In the genomic region with DNA sequence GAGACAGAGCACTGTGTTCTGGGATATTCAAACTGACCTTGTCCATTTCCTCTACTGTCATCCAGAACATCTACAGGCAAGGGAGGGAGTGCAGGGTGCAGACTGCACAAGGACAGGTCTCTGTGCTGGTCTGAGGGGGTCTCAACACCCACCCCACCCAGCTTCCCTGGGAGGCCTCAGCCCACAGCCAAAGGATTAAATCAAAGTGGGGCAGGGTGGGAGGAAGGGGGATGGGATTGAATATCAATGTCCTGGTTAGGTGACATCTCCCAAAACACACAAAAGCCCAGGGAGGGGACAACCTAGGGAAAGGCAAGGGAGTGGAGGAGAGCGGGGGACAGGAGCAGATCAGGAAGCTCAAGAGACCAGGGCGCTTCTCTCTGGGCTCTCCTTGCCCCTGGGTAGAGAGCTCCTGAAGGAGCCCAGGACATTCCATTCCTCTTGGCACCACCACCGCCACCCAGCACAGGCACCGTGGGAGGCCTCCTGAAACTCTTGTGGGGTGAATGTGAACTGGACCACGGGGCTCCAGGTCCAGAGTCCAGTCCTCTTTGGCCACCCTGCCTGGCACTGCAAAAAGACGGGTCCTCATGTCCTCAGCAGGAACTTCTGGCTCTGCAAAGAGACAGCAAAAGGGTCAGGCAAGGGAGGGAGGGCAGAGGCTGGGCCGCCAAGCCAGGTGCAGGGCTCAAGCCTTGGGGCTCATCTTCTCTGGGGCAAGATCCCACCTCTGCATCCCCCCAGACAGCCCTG, we compare ENCODE assay signal across 19 cellular contexts.
A peak's percentile ranks its signal among the peaks of the same experiment; 100 is the strongest.
DNase-seq lines count a peak whose midpoint lies in the region; ATAC-seq and TF ChIP-seq lines count a peak whose summit lies in the region.
"Had no signal": no experiment of that assay in that cellular context is flagged by ENCODE, and none has a peak within 500 bp of the region (broad histone marks: within the 10 kb centered on the region; RNA-seq: fewer than 3 reads in every experiment).

No MANE protein-coding gene starts in this region.

- ATAC-seq in activated CD8-positive, alpha-beta memory T cell treated with anti-CD3 and anti-CD28 coated beads, Interleukin-2, amount 10 ng/mL, durations not matched to agents 7 days and 5 days = no peak
- no peak for ATAC-seq in psoas muscle
- no peak for ATAC-seq in GM19035 (IDR thresholded peaks at IDR 0.05; ENCODE audit: unreplicated experiment)
- no peak for ATAC-seq in GM18520 (IDR thresholded peaks at IDR 0.05; ENCODE audit: unreplicated experiment)
- ATAC-seq: GM23338, Right ventricle myocardium inferior had no signal

- CTCF ChIA-PET in activated CD8-positive, alpha-beta memory T cell treated with anti-CD3 and anti-CD28 coated beads, Interleukin-2, amount 10 ng/mL, durations not matched to agents 7 days and 5 days (lab: Charles Lee) = interaction anchor here (1.9 to 4.9 kb wide), 2 partner anchors 77 kb away, joined by 9 to 129 read pairs; a partner anchor contains a TSS

- intact Hi-C loops in esophagus squamous epithelium (cut with DNase I) (loop anchor here (10.0 kb wide), 1 partner anchor 202 kb away; a partner anchor contains a TSS), psoas muscle (cut with DNase I) (loop anchor here in 1 of 2 donors (10.0 kb wide), 1 partner anchor 362 kb away; a partner anchor contains a TSS), tibial artery (cut with DNase I; ENCODE audit: low total_unique reads) (no loop called here)

- H3K27me3 ChIP-seq in esophagus squamous epithelium (peaks cover 0 to 40% (median 0%) of the 10 kb centered on the region in 4 donors), psoas muscle (ENCODE audit: insufficient read depth in 3 of 3, low read length in 2 of 3) (no peaks in the 10 kb centered on the region), tibial artery (no peaks in the 10 kb centered on the region)

- H3K27ac Mint-ChIP-seq in activated CD8-positive, alpha-beta memory T cell treated with anti-CD3 and anti-CD28 coated beads, Interleukin-2, amount 10 ng/mL, durations not matched to agents 7 days and 5 days = no peak overlapping the region
- H3K27ac Mint-ChIP-seq: B cell, GM23338, IgD-negative memory B cell had no signal

- no peaks in the 10 kb centered on the region for H3K9me3 Mint-ChIP-seq in activated CD8-positive, alpha-beta memory T cell treated with anti-CD3 and anti-CD28 coated beads, Interleukin-2, amount 10 ng/mL, durations not matched to agents 7 days and 5 days (ENCODE audit: low read depth)

- no peak overlapping the region for H3K4me3 ChIP-seq in esophagus squamous epithelium
- H3K4me3 ChIP-seq in psoas muscle = no peak overlapping the region
- no peak overlapping the region for H3K4me3 ChIP-seq in tibial artery
- H3K4me3 ChIP-seq: GM23338 had no signal

- no peak for TF ChIP-seq CTCF in esophagus squamous epithelium (IDR thresholded peaks at IDR 0.05)
- no peak for TF ChIP-seq CTCF in psoas muscle (IDR thresholded peaks at IDR 0.05)
- TF ChIP-seq CTCF in tibial artery (IDR thresholded peaks at IDR 0.05) = no peak

- peaks cover 34% of the 10 kb centered on the region for H3K27me3 Mint-ChIP-seq in activated CD8-positive, alpha-beta memory T cell treated with anti-CD3 and anti-CD28 coated beads, Interleukin-2, amount 10 ng/mL, durations not matched to agents 7 days and 5 days

- no peak for TF ChIP-seq POLR2A in esophagus squamous epithelium (IDR thresholded peaks at IDR 0.05)

- H3K9me3 ChIP-seq in esophagus squamous epithelium = peaks cover 0 to 2% (median 0%) of the 10 kb centered on the region in 3 donors
- no peaks in the 10 kb centered on the region for H3K9me3 ChIP-seq in psoas muscle
- H3K9me3 ChIP-seq in tibial artery = no peaks in the 10 kb centered on the region

- 87% methylated on average over 5 of the region's 7 CpGs; no CpG with 5 or more reads in 1 of the 2 donors for WGBS in esophagus squamous epithelium, 2 donors
- WGBS in psoas muscle, 3 donors = 55 to 72% (median 69%) methylated on average over 7 of the region's 7 CpGs

- H3K4me1 Mint-ChIP-seq in activated CD8-positive, alpha-beta memory T cell treated with anti-CD3 and anti-CD28 coated beads, Interleukin-2, amount 10 ng/mL, durations not matched to agents 7 days and 5 days = peaks cover 9% of the 10 kb centered on the region
- H3K4me1 Mint-ChIP-seq: GM23338, IgD-negative memory B cell had no signal

- peak overlapping the region in 3 of 4 donors; percentile 25 to 58 (median 25) for H3K27ac ChIP-seq in esophagus squamous epithelium
- H3K27ac ChIP-seq in psoas muscle = peak overlapping the region; percentile 41
- peak overlapping the region; percentile 0 to 59 for H3K27ac ChIP-seq in tibial artery

- H3K4me3 Mint-ChIP-seq in activated CD8-positive, alpha-beta memory T cell treated with anti-CD3 and anti-CD28 coated beads, Interleukin-2, amount 10 ng/mL, durations not matched to agents 7 days and 5 days = no peak overlapping the region
- H3K4me3 Mint-ChIP-seq: B cell, GM23338, IgD-negative memory B cell had no signal

- peaks cover 2 to 30% (median 11%) of the 10 kb centered on the region in 3 donors for H3K4me1 ChIP-seq in esophagus squamous epithelium
- H3K4me1 ChIP-seq in psoas muscle = peaks cover 5% of the 10 kb centered on the region
- peaks cover 0 to 56% (median 24%) of the 10 kb centered on the region in 4 donors for H3K4me1 ChIP-seq in tibial artery

- no peaks in the 10 kb centered on the region for H3K36me3 Mint-ChIP-seq in activated CD8-positive, alpha-beta memory T cell treated with anti-CD3 and anti-CD28 coated beads, Interleukin-2, amount 10 ng/mL, durations not matched to agents 7 days and 5 days
- H3K36me3 Mint-ChIP-seq: IgD-negative memory B cell had no signal

- DNase-seq in activated CD8-positive, alpha-beta memory T cell treated with anti-CD3 and anti-CD28 coated beads, Interleukin-2, amount 50 U/mL, for 48 hours = peak; percentile 41
- no peak for DNase-seq in activated CD8-positive, alpha-beta memory T cell treated with anti-CD3 and anti-CD28 coated beads, Interleukin-2, amount 10 ng/mL, durations not matched to agents 7 days and 5 days
- DNase-seq in esophagus squamous epithelium (lab: John Stamatoyannopoulos, UW) = no peak
- DNase-seq in psoas muscle = no peak
- no peak for DNase-seq in tibial artery
- DNase-seq in stimulated activated CD4-positive, alpha-beta T cell treated with anti-CD3 and anti-CD28 coated beads, Interleukin-4, amount 100 ng/mL, for 4 hours = no peak
- DNase-seq: 8988T, DND-41, HCEC 1CT, Karpas-422, NCI-H187 treated with DMSO at 0.1 percent for 48 hours, NCI-H226, NCI-H524 treated with DMSO at 0.1 percent for 48 hours had no signal

- H3K36me3 ChIP-seq in esophagus squamous epithelium (no peaks in the 10 kb centered on the region), psoas muscle (ENCODE audit: insufficient read depth in 1 of 2, low read depth in 1 of 2) (peaks cover 3 to 19% of the 10 kb centered on the region in 2 donors), tibial artery (peaks cover 9 to 38% (median 10%) of the 10 kb centered on the region in 3 donors)
